13 cellular contexts compared by ENCODE assay signal in the genomic region with DNA sequence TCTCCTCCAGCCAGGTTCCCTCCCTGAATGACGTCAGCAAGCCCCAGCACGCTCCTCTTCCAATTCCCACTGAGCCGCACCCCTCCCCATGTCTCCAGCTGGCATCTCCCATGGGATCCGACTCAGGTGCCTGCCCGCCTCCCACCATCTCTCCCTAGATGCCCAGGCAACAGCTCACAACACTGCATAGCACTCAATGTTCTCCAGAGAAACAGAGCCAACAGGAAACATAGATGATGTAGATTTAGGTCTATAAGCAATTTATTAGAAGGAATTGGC.
A peak's percentile ranks its signal among the peaks of the same experiment; 100 is the strongest.
DNase-seq lines count a peak whose midpoint lies in the region; TF ChIP-seq lines count a peak whose summit lies in the region.
"Had no signal": no experiment of that assay in that cellular context is flagged by ENCODE, and none has a peak within 500 bp of the region (broad histone marks: within the 10 kb centered on the region; RNA-seq: fewer than 3 reads in every experiment).

No MANE protein-coding gene starts in this region.

- no peaks in the 10 kb centered on the region for H3K79me1 ChIP-seq in H9 (ENCODE audit: insufficient read depth, low read depth, low read length, poor library complexity, severe bottlenecking)
- no peaks in the 10 kb centered on the region for H3K79me1 ChIP-seq in neuronal stem cell (ENCODE audit: low read depth, low read length)

- H3K4me1 ChIP-seq in H9 (ENCODE audit: insufficient read depth, low read length) (no peaks in the 10 kb centered on the region; the same call in 1 of the 2 replicates), neuronal stem cell (ENCODE audit: control insufficient read depth in 2 of 2, insufficient read depth in 1 of 2, low read depth in 1 of 2, low read length in 2 of 2) (peaks cover 0 to 3% of the 10 kb centered on the region in 2 donors)

- H2AFZ ChIP-seq in H9 (ENCODE audit: low read length): no peak overlapping the region
- no peak overlapping the region for H2AFZ ChIP-seq in neuronal stem cell (ENCODE audit: low read length)

- no peak overlapping the region for H3T11ph ChIP-seq in H9 (ENCODE audit: low read length)

- H3K27me3 ChIP-seq in H9 (ENCODE audit: insufficient read depth, low read length): no peaks in the 10 kb centered on the region
- H3K27me3 ChIP-seq in neuronal stem cell (ENCODE audit: control insufficient read depth in 3 of 3, insufficient read depth in 3 of 3, low read depth in 1 of 3, low read length in 3 of 3): no peaks in the 10 kb centered on the region

- H3K4ac ChIP-seq in H9 (ENCODE audit: low read depth, low read length) (no peak overlapping the region), neuronal stem cell (ENCODE audit: low read length) (no peak overlapping the region)

- H2BK20ac ChIP-seq in H9 (ENCODE audit: low read depth, low read length, poor library complexity, severe bottlenecking): no peak overlapping the region

- H3K14ac ChIP-seq in H9 (ENCODE audit: insufficient read depth, low read length) (no peak overlapping the region), neuronal stem cell (ENCODE audit: low read length) (no peak overlapping the region)

- no peaks in the 10 kb centered on the region for H3K36me3 ChIP-seq in neuronal stem cell (replicated peaks in 1 of 2; ENCODE audit: control insufficient read depth in 2 of 2, insufficient read depth in 2 of 2, low read length in 2 of 2)

- no peak overlapping the region for H2BK15ac ChIP-seq in H9 (ENCODE audit: low read depth, low read length)
- no peak overlapping the region for H2BK15ac ChIP-seq in neuronal stem cell (ENCODE audit: low read length)

- no peaks in the 10 kb centered on the region for H4K20me1 ChIP-seq in H9 (ENCODE audit: control insufficient read depth, insufficient read depth, insufficient read length)

- H4K5ac ChIP-seq in H9 (ENCODE audit: insufficient read length, low read depth, low read length): no peak overlapping the region

- H3K4me1 Mint-ChIP-seq in H9: peaks cover 12% of the 10 kb centered on the region in 2 experiments
- H3K4me1 Mint-ChIP-seq: CD4-positive, CD25-positive, alpha-beta regulatory T cell had no signal

- no peaks in the 10 kb centered on the region for H3K79me2 ChIP-seq in H9 (ENCODE audit: insufficient read depth, low read length)

- POLR2A ChIA-PET in RWPE1 (lab: Yijun Ruan, JAX; ENCODE audit: low non-redundant PET): no interaction called here

- H3K18ac ChIP-seq in H9 (ENCODE audit: insufficient read length, low read depth, low read length) (no peak overlapping the region), neuronal stem cell (ENCODE audit: low read length) (no peak overlapping the region)

- H3K27ac Mint-ChIP-seq in H9: no peak overlapping the region
- H3K27ac Mint-ChIP-seq: CD4-positive, CD25-positive, alpha-beta regulatory T cell had no signal

- H3K4me2 ChIP-seq in H9 (ENCODE audit: insufficient read depth, insufficient read length, low read length) (no peak overlapping the region), neuronal stem cell (ENCODE audit: insufficient read depth, low read length, poor library complexity, severe bottlenecking) (no peak overlapping the region)

- no CpG with 5 or more reads among the region's 5 CpGs for WGBS in H9 (ENCODE audit: extremely low coverage, insufficient read length, low lambda C conversion rate)
- WGBS in neuronal stem cell (ENCODE audit: extremely low coverage in 2 of 2, insufficient read length in 2 of 2, insufficient replicate concordance in 1 of 2), 2 donors: no CpG with 5 or more reads among the region's 5 CpGs

- CTCF ChIA-PET in RWPE1 (lab: Yijun Ruan, JAX): no interaction called here

- H3K4me3 ChIP-seq in neuronal stem cell (ENCODE audit: low read length in 2 of 2): peak overlapping the region in 1 of 2 donors; percentile 19

- no peaks in the 10 kb centered on the region for H3K23me2 ChIP-seq in H9 (ENCODE audit: insufficient read length, low read depth, low read length, poor library complexity, severe bottlenecking)

- no peak overlapping the region; a peak in 1 of 5 replicates for H3K4me3 Mint-ChIP-seq in H9
- H3K4me3 Mint-ChIP-seq: CD4-positive, CD25-positive, alpha-beta regulatory T cell had no signal

- H3K27ac ChIP-seq in H9 (ENCODE audit: insufficient read length, low read depth, low read length): no peak overlapping the region
- H3K27ac ChIP-seq in neuronal stem cell (replicated peaks; ENCODE audit: low read length): no peak overlapping the region
- H3K27ac ChIP-seq in RWPE1: no peak overlapping the region

- no peak overlapping the region for H3K56ac ChIP-seq in H9 (ENCODE audit: insufficient read length, low read depth, low read length)

- H4K91ac ChIP-seq in H9 (ENCODE audit: insufficient read length, low read depth, low read length) (no peak overlapping the region), neuronal stem cell (ENCODE audit: low read depth, low read length, poor library complexity) (no peak overlapping the region)

- H3K23ac ChIP-seq in H9 (ENCODE audit: insufficient read length, low read depth, low read length) (no peak overlapping the region), neuronal stem cell (ENCODE audit: low read depth, low read length, poor library complexity) (no peak overlapping the region)

- H2AK5ac ChIP-seq in H9 (ENCODE audit: insufficient read length, low read length) (no peak overlapping the region), neuronal stem cell (ENCODE audit: low read depth, low read length) (peak overlapping the region; percentile 86)

- no peak overlapping the region for H4K8ac ChIP-seq in H9 (replicated peaks; ENCODE audit: insufficient read length, low read depth, low read length)
- no peak overlapping the region for H4K8ac ChIP-seq in neuronal stem cell (ENCODE audit: low read depth, low read length)

- H3K9me3 ChIP-seq in H9 (ENCODE audit: control insufficient read depth, low read depth, low read length) (no peaks in the 10 kb centered on the region), neuronal stem cell (replicated peaks in 1 of 2; ENCODE audit: control insufficient read depth in 2 of 2, insufficient read depth in 1 of 2, low read depth in 1 of 2, low read length in 2 of 2) (peaks cover 0 to 7% of the 10 kb centered on the region in 2 donors)

- DNase-seq in COLO668 (lab: John Stamatoyannopoulos, UW; ENCODE audit: unreplicated experiment) (peak; percentile 41), H9 (peak; percentile 20), NCI-H345 (lab: John Stamatoyannopoulos, UW) (peak; percentile 95), neuronal stem cell (ENCODE audit: low spot score) (no peak), HT-29 (ENCODE audit: low spot score) (no peak), NCI-H2227 treated with DMSO at 0.1 percent for 48 hours (lab: John Stamatoyannopoulos, UW) (no peak), RWPE1 (ENCODE audit: low spot score) (no peak)
- DNase-seq: ACHN; CD4-positive, CD25-positive, alpha-beta regulatory T cell; GF-D8; GOT3; Karpas-422; NCI-H1417 had no signal

- peaks cover 0 to 6% (median 0%) of the 10 kb centered on the region in 3 experiments; a peak in 3 of 7 replicates for H3K36me3 Mint-ChIP-seq in H9 (ENCODE audit: insufficient read depth in 1 of 3, low read depth in 3 of 3)
- H3K36me3 Mint-ChIP-seq: CD4-positive, CD25-positive, alpha-beta regulatory T cell had no signal

- H2BK12ac ChIP-seq in H9 (ENCODE audit: insufficient read length, low read depth, low read length) (no peak overlapping the region), neuronal stem cell (ENCODE audit: low read length) (no peak overlapping the region)

- H3K27me3 Mint-ChIP-seq in H9 (ENCODE audit: low read depth): peaks cover 30% of the 10 kb centered on the region

- H2BK5ac ChIP-seq in H9 (ENCODE audit: insufficient read length, low read length): no peak overlapping the region
- H2BK5ac ChIP-seq in neuronal stem cell (ENCODE audit: low read length): no peak overlapping the region

- no peak overlapping the region for H2BK120ac ChIP-seq in H9 (ENCODE audit: low read depth, low read length, poor library complexity, severe bottlenecking)
- no peak overlapping the region for H2BK120ac ChIP-seq in neuronal stem cell (ENCODE audit: low read depth, low read length)

- TF ChIP-seq CTCF in H9 (conservative IDR thresholded peaks at IDR 0.05) (no peak), RWPE1 (conservative IDR thresholded peaks at IDR 0.05; ENCODE audit: low read depth) (no peak)

- H3K9ac ChIP-seq in H9 (ENCODE audit: extremely low read depth, insufficient read length, low read length): no peak overlapping the region
- H3K9ac ChIP-seq in neuronal stem cell (ENCODE audit: low read depth, low read length, poor library complexity): no peak overlapping the region

- peaks cover 0 to 10% of the 10 kb centered on the region in 2 experiments; a peak in 4 of 5 replicates for H3K9me3 Mint-ChIP-seq in H9

Comparison
In these comparisons a context has a peak if more than half of its experiments do, and no peak if none do; other contexts are left out.
1. DNase-seq: peak in COLO668 (single experiment), H9 (single experiment) and NCI-H345 (single experiment); none in neuronal stem cell (single experiment), HT-29 (single experiment), NCI-H2227 treated with DMSO at 0.1 percent for 48 hours (single experiment) and RWPE1 (single experiment).